18 cellular contexts compared by ENCODE assay signal in the genomic region with DNA sequence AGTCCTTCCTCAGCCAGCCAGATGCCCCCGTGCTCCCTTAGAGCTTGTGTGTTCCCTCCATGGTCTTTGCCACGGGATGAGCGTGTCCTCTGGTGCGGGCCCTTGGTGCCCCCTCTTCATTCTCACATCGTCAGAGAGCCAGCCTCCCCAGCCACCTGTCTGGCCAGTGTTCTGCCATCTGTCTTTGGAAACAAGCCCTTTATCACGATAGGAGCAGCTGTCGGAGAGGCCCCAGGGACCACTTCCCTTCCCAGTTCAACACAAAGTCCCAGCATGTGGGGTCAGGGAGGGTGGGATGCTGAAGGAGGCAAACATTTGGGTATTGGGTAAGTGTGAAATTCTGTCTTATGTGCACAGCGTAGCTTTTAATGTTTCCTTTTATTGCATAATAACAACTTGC. TPM values are rescaled to one million over a fixed set of nuclear protein-coding genes. Genes with fewer than 3 reads are reported as not detected.
DNase-seq lines count a peak whose midpoint lies in the region; TF ChIP-seq lines count a peak whose summit lies in the region.
"Had no signal": no experiment of that assay in that cellular context is flagged by ENCODE, and none has a peak within 500 bp of the region (broad histone marks: within the 10 kb centered on the region; RNA-seq: fewer than 3 reads in every experiment).

No MANE protein-coding gene starts in this region.

- no peaks in the 10 kb centered on the region for H3K9me3 Mint-ChIP-seq in endodermal cell
- H3K9me3 Mint-ChIP-seq in T-helper 2 cell treated with Interferon-gamma antibody and Interleukin-4, amounts not matched to agents 5 μg/mL and 100 μg/mL, for 36 hours: no peaks in the 10 kb centered on the region
- H3K9me3 Mint-ChIP-seq: CD8-positive, alpha-beta T cell had no signal

- H3K27me3 Mint-ChIP-seq in endodermal cell (ENCODE audit: insufficient read depth): no peaks in the 10 kb centered on the region
- H3K27me3 Mint-ChIP-seq in T-helper 2 cell treated with Interferon-gamma antibody and Interleukin-4, amounts not matched to agents 5 μg/mL and 100 μg/mL, for 36 hours (ENCODE audit: low read depth): no peaks in the 10 kb centered on the region

- no peak overlapping the region for H3K4me3 ChIP-seq in BE2C (ENCODE audit: low read depth, low read length)
- H3K4me3 ChIP-seq in endodermal cell (ENCODE audit: low read length): no peak overlapping the region
- H3K4me3 ChIP-seq: BLaER1 treated with 17β-estradiol and CSF1 and Interleukin-3, amounts not matched to agents 10 nM and 100 nM; GM23248 had no signal

- peak; percentile 40 for DNase-seq in BE2C
- DNase-seq in DMS 273 treated with DMSO at 0.1 percent for 48 hours (lab: John Stamatoyannopoulos, UW): peak; percentile 25
- DNase-seq in NCI-H524 treated with DMSO at 0.1 percent for 48 hours (lab: John Stamatoyannopoulos, UW): peak; percentile 92
- DNase-seq in endodermal cell: no peak
- no peak for DNase-seq in GM20000 (ENCODE audit: low spot score)
- DNase-seq in amniotic stem cell (lab: John Stamatoyannopoulos, UW): no peak
- no peak for DNase-seq in T-helper 2 cell treated with Interferon-gamma antibody and Interleukin-4, amounts not matched to agents 5 μg/mL and 100 μg/mL, for 36 hours (ENCODE audit: low spot score)
- DNase-seq in iPS-NIHi7 (ENCODE audit: extremely low spot score): no peak
- DNase-seq: CD8-positive, alpha-beta T cell; DMS79 treated with DMSO at 0.1 percent for 48 hours; GM23248; NCI-H1105 treated with DMSO at 0.1 percent for 48 hours; NCI-H187 treated with DMSO at 0.1 percent for 48 hours; NCI-H446; NCI-H748 treated with DMSO at 0.1 percent for 48 hours; SHP77; T-helper 1 cell had no signal

- H3K36me3 Mint-ChIP-seq in endodermal cell (ENCODE audit: low read depth): peaks cover 93% of the 10 kb centered on the region
- peaks cover 84% of the 10 kb centered on the region for H3K36me3 Mint-ChIP-seq in T-helper 2 cell treated with Interferon-gamma antibody and Interleukin-4, amounts not matched to agents 5 μg/mL and 100 μg/mL, for 36 hours (ENCODE audit: low read depth)

- no peak overlapping the region for H3K4me3 Mint-ChIP-seq in endodermal cell
- H3K4me3 Mint-ChIP-seq in T-helper 2 cell treated with Interferon-gamma antibody and Interleukin-4, amounts not matched to agents 5 μg/mL and 100 μg/mL, for 36 hours: no peak overlapping the region
- H3K4me3 Mint-ChIP-seq: CD8-positive, alpha-beta T cell had no signal

- H3K9me3 ChIP-seq in BE2C (no peaks in the 10 kb centered on the region), endodermal cell (ENCODE audit: control insufficient read depth, low read length) (no peaks in the 10 kb centered on the region)
- H3K9me3 ChIP-seq: BLaER1 treated with 17β-estradiol and CSF1 and Interleukin-3, amounts not matched to agents 10 nM and 100 nM had no signal

- H3K4me1 ChIP-seq in BE2C (no peaks in the 10 kb centered on the region), endodermal cell (ENCODE audit: control insufficient read depth, insufficient read depth, low read length) (no peaks in the 10 kb centered on the region)
- H3K4me1 ChIP-seq: BLaER1 treated with 17β-estradiol and CSF1 and Interleukin-3, amounts not matched to agents 10 nM and 100 nM had no signal

- TF ChIP-seq CTCF in BE2C (IDR thresholded peaks at IDR 0.05; ENCODE audit: low read depth, low read length) (no peak), endodermal cell (conservative IDR thresholded peaks at IDR 0.05) (no peak), GM20000 (IDR thresholded peaks at IDR 0.05; ENCODE audit: extremely low read depth, missing control alignments) (no peak)

- H3K9ac ChIP-seq in endodermal cell (ENCODE audit: extremely low read depth, low read length, poor library complexity, severe bottlenecking): no peak overlapping the region
- H3K9ac ChIP-seq: BLaER1 treated with 17β-estradiol and CSF1 and Interleukin-3, amounts not matched to agents 10 nM and 100 nM; GM23248 had no signal

- WGBS in endodermal cell (ENCODE audit: insufficient coverage in 1 of 2, insufficient read length in 1 of 2), 2 experiments: 96 to 100% methylated on average over 5 to 8 of the region's 8 CpGs

- H3K27ac ChIP-seq in endodermal cell (ENCODE audit: low read depth, low read length): peak overlapping the region; percentile 50
- H3K27ac ChIP-seq: BLaER1 treated with 17β-estradiol and CSF1 and Interleukin-3, amounts not matched to agents 10 nM and 100 nM; GM23248 had no signal

- peak overlapping the region; percentile 13 for H3K27ac Mint-ChIP-seq in endodermal cell
- H3K27ac Mint-ChIP-seq in T-helper 2 cell treated with Interferon-gamma antibody and Interleukin-4, amounts not matched to agents 5 μg/mL and 100 μg/mL, for 36 hours: no peak overlapping the region
- H3K27ac Mint-ChIP-seq: CD8-positive, alpha-beta T cell had no signal

- H3K27me3 ChIP-seq in BE2C (no peaks in the 10 kb centered on the region), endodermal cell (ENCODE audit: control insufficient read depth, insufficient read depth, low read length, poor library complexity, severe bottlenecking) (no peaks in the 10 kb centered on the region)
- H3K27me3 ChIP-seq: BLaER1 treated with 17β-estradiol and CSF1 and Interleukin-3, amounts not matched to agents 10 nM and 100 nM had no signal

- H3K4me1 Mint-ChIP-seq in endodermal cell: peaks cover 7% of the 10 kb centered on the region
- H3K4me1 Mint-ChIP-seq in T-helper 2 cell treated with Interferon-gamma antibody and Interleukin-4, amounts not matched to agents 5 μg/mL and 100 μg/mL, for 36 hours (ENCODE audit: low read depth): no peaks in the 10 kb centered on the region

- peaks cover 95% of the 10 kb centered on the region for H3K36me3 ChIP-seq in BE2C
- H3K36me3 ChIP-seq in endodermal cell (ENCODE audit: control insufficient read depth, insufficient read depth, low read length): peaks cover 96% of the 10 kb centered on the region

RNA-seq across cellular contexts. Expression of gene DYNC1H1, which starts 44.5 kb away (rescaled TPM):
- 459 TPM for polyA plus RNA-seq in BE2C (2012; ENCODE audit: insufficient read depth, insufficient read length, low read depth)
- total RNA-seq in endodermal cell: 100 to 1,000 TPM; 438 to 443 TPM
- polyA plus RNA-seq in endodermal cell (2013, experiment 1 of 2): 270 TPM
- 306 TPM for polyA plus RNA-seq in endodermal cell (2013, experiment 2 of 2)

Comparison
In these comparisons a context has a peak if more than half of its experiments do, and no peak if none do; other contexts are left out.
1. DNase-seq: peak in BE2C (single experiment), DMS 273 treated with DMSO at 0.1 percent for 48 hours (single experiment) and NCI-H524 treated with DMSO at 0.1 percent for 48 hours (single experiment); none in endodermal cell (single experiment), GM20000 (single experiment), amniotic stem cell (single experiment), T-helper 2 cell treated with Interferon-gamma antibody and Interleukin-4, amounts not matched to agents 5 μg/mL and 100 μg/mL, for 36 hours (single experiment) and iPS-NIHi7 (single experiment).